8 cellular contexts compared by ENCODE assay signal in genomic region chr19:45645631-45646344, GRCh38. TPM values are rescaled to one million over a fixed set of nuclear protein-coding genes. Genes with fewer than 3 reads are reported as not detected.
DNase-seq lines count a peak whose midpoint lies in the region; ATAC-seq and TF ChIP-seq lines count a peak whose summit lies in the region.

No MANE protein-coding gene starts in this region.

- peak overlapping the region in 1 of 5 donors; percentile 30 for H3K27ac ChIP-seq in adrenal gland
- peak overlapping the region in 9 of 12 donors; percentile 14 to 69 (median 49) for H3K27ac ChIP-seq in heart left ventricle
- no peak overlapping the region for H3K27ac ChIP-seq in upper lobe of right lung

- H3K27me3 ChIP-seq in adrenal gland (no peaks in the 10 kb centered on the region), heart left ventricle (peaks cover 0 to 16% (median 0%) of the 10 kb centered on the region in 9 donors), upper lobe of right lung (no peaks in the 10 kb centered on the region)

- 1 to 4% (median 1%) methylated on average over 23 to 27 of the region's 27 CpGs for WGBS in adrenal gland, 4 donors
- WGBS in heart left ventricle, 4 donors: 1% methylated on average over 23 to 27 of the region's 27 CpGs

- CTCF ChIA-PET in AG04449 (lab: Yijun Ruan, JAX): interaction anchor here (0.7 to 6.3 kb wide), 17 partner anchors 15 to 206 kb away, joined by 3 to 67 read pairs (median 3); partner anchors contain the start of gene QPCTL

- H3K4me1 ChIP-seq in adrenal gland (replicated peaks in 1 of 2): peaks cover 22 to 23% of the 10 kb centered on the region in 2 donors
- peaks cover 0 to 44% (median 32%) of the 10 kb centered on the region in 12 donors for H3K4me1 ChIP-seq in heart left ventricle
- peaks cover 40% of the 10 kb centered on the region for H3K4me1 ChIP-seq in upper lobe of right lung

- DNase-seq in AG04449 (ENCODE audit: low read depth, low spot score): no peak
- peak; percentile 94 for DNase-seq in MV-4-11 (lab: John Stamatoyannopoulos, UW)
- peak; percentile 91 for DNase-seq in SW480 (ENCODE audit: low spot score)
- DNase-seq in adrenal gland: peak; percentile 66 to 92 (median 71)
- peak; percentile 85 to 91 (median 87) for DNase-seq in heart left ventricle
- DNase-seq in posterior cingulate gyrus: peak; percentile 93 to 100 (median 97)
- peak; percentile 84 for DNase-seq in upper lobe of right lung

- H3K36me3 ChIP-seq in adrenal gland (replicated peaks in 1 of 2): no peaks in the 10 kb centered on the region
- no peaks in the 10 kb centered on the region for H3K36me3 ChIP-seq in heart left ventricle
- H3K36me3 ChIP-seq in upper lobe of right lung: no peaks in the 10 kb centered on the region

- TF ChIP-seq CTCF in AG04449 (IDR thresholded peaks at IDR 0.05; ENCODE audit: insufficient read depth, low read length, missing control alignments) (no peak), adrenal gland (IDR thresholded peaks at IDR 0.05) (no peak), heart left ventricle (IDR thresholded peaks at IDR 0.05) (no peak), upper lobe of right lung (IDR thresholded peaks at IDR 0.05) (no peak)

- TF ChIP-seq POLR2A in adrenal gland (IDR thresholded peaks at IDR 0.05) (no peak), heart left ventricle (IDR thresholded peaks at IDR 0.05) (peak in 1 of 2 donors; percentile 11)

- H3K9me3 ChIP-seq in adrenal gland (replicated peaks in 1 of 3) (no peaks in the 10 kb centered on the region), heart left ventricle (no peaks in the 10 kb centered on the region), upper lobe of right lung (no peaks in the 10 kb centered on the region)

- H3K4me3 ChIP-seq in AG04449 (ENCODE audit: low read depth, low read length): peak overlapping the region; percentile 63
- H3K4me3 ChIP-seq in adrenal gland: peak overlapping the region in 2 of 4 donors; percentile 13 to 48
- H3K4me3 ChIP-seq in heart left ventricle: peak overlapping the region; percentile 5 to 85 (median 53)
- peak overlapping the region; percentile 40 for H3K4me3 ChIP-seq in upper lobe of right lung

- intact Hi-C loops in adrenal gland (cut with DNase I) (loop anchor here in 1 of 2 donors (10.0 kb wide), 1 partner anchor 121 kb away; no protein-coding TSS in a partner anchor), heart left ventricle (cut with DNase I) (loop anchor here in 9 of 10 donors (10.0 kb wide), 4 partner anchors 61 to 221 kb away; partner anchors contain the start of genes OPA3 (in 5 of the 9), PPM1N (in 2 of the 9), RTN2 (in 2 of the 9) and ERCC1 (in 1 of the 9)), posterior cingulate gyrus (cut with DNase I) (no loop called here), upper lobe of right lung (cut with DNase I) (loop anchor here (10.0 kb wide), 1 partner anchor 121 kb away; no protein-coding TSS in a partner anchor)

- POLR2A ChIA-PET in AG04449 (lab: Yijun Ruan, JAX): interaction anchor here (1.0 kb wide), 2 partner anchors 39 to 62 kb away, joined by 4 to 5 read pairs; no protein-coding TSS in a partner anchor

- ATAC-seq in GM19023 (IDR thresholded peaks at IDR 0.05; ENCODE audit: unreplicated experiment): peak; percentile 31
- ATAC-seq in heart left ventricle: peak; percentile 78 to 80 (median 78)
- ATAC-seq in upper lobe of right lung: peak; percentile 57

RNA-seq across cellular contexts. Expression of gene EML2, which starts 6.6 kb away (rescaled TPM):
- total RNA-seq in adrenal gland (100 to 1,000 TPM in 4 of 8 donors, 10 to 100 TPM in 4; 65.4 to 139 (median 97.4) TPM), heart left ventricle (10 to 100 TPM; 22.4 to 50.2 (median 44.1) TPM), upper lobe of right lung (54.4 TPM)
- polyA plus RNA-seq in adrenal gland (10 to 100 TPM; 22.8 to 88.9 (median 78.9) TPM), heart left ventricle (10 to 100 TPM; 19.0 to 23.2 TPM)

RNA-seq across cellular contexts. Expression of gene GIPR, which starts 22.2 kb away (rescaled TPM):
- total RNA-seq in adrenal gland (under 1 TPM in 5 of 8 donors, not detected in 3; 0.28 to 0.94 (median 0.53) TPM), heart left ventricle (1 to 10 TPM in 7 of 9 donors, under 1 TPM in 2; 0.64 to 7.1 (median 4.8) TPM), upper lobe of right lung (4.8 TPM)
- polyA plus RNA-seq in adrenal gland (1 to 10 TPM in 1 of 3 donors, under 1 TPM in 1, not detected in 1; 0.80 to 1.8 TPM), heart left ventricle (1 to 10 TPM; 1.9 to 8.1 TPM)

RNA-seq across cellular contexts. Expression of gene GPR4, which starts 43.8 kb away (rescaled TPM):
- total RNA-seq in adrenal gland (1 to 10 TPM; 1.6 to 7.8 (median 3.6) TPM), heart left ventricle (10 to 100 TPM in 3 of 9 donors, 1 to 10 TPM in 6; 2.7 to 36.0 (median 4.3) TPM), upper lobe of right lung (18.5 TPM)
- polyA plus RNA-seq in adrenal gland (10 to 100 TPM in 1 of 3 donors, 1 to 10 TPM in 2; 7.6 to 11.3 (median 9.6) TPM), heart left ventricle (1 to 10 TPM; 5.1 to 6.9 TPM)

RNA-seq across cellular contexts. Expression of gene SNRPD2, which starts 46.0 kb away (rescaled TPM):
- total RNA-seq in adrenal gland: 100 to 1,000 TPM; 179 to 382 (median 294) TPM
- 100 to 1,000 TPM; 233 to 440 (median 329) TPM for polyA plus RNA-seq in adrenal gland
- total RNA-seq in heart left ventricle: 100 to 1,000 TPM; 149 to 343 (median 248) TPM
- polyA plus RNA-seq in heart left ventricle: 100 to 1,000 TPM; 318 to 343 TPM
- 188 TPM for total RNA-seq in upper lobe of right lung

RNA-seq across cellular contexts. Expression of gene QPCTL, which starts 46.7 kb away (rescaled TPM):
- total RNA-seq in adrenal gland (10 to 100 TPM in 4 of 8 donors, 1 to 10 TPM in 4; 2.8 to 14.4 (median 10.7) TPM), heart left ventricle (1 to 10 TPM; 1.5 to 5.5 (median 2.8) TPM), upper lobe of right lung (7.0 TPM)
- polyA plus RNA-seq in adrenal gland (10 to 100 TPM in 2 of 3 donors, 1 to 10 TPM in 1; 5.2 to 17.2 (median 14.1) TPM), heart left ventricle (1 to 10 TPM; 2.9 to 4.5 TPM)
